ENCODE assay signal across 20 cellular contexts in the genomic region with DNA sequence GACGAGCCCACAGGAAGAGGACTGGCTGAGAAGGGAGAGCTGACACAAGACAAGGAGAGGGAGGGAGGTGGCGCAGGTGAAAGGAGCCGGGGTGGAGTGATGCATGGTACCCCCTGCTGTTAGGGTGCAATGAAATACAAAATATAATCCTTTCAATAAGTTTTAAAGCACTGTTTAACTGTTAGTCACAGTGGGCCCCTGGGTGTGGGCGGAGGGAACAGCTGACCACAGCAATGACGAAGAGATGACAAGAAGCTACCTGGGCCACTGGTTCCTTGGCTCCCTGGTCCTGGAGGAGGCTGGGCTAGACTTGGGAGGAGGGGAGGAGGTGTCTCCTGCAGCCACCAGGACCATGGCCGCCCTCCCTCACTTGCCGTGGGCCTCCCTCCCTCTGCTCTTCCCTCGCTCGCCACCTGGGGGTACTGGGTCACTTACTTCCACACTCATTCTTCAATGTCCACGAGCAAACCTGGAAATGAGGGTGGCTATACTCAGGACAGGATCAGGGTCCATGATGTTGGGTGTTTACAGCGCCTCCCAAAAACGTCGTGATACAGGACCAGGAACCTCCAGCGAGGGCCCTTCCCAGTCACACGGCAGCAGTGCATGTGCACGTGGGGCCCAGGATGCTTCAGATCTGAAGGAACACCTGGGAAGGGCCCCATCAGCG.
DNase-seq lines count a peak whose midpoint lies in the region; ATAC-seq and TF ChIP-seq lines count a peak whose summit lies in the region.
"Had no signal": no experiment of that assay in that cellular context is flagged by ENCODE, and none has a peak within 500 bp of the region (broad histone marks: within the 10 kb centered on the region; RNA-seq: fewer than 3 reads in every experiment).

No MANE protein-coding gene starts in this region.

- H3K9me3 ChIP-seq in right cardiac atrium (ENCODE audit: control insufficient read depth, low read length) (no peaks in the 10 kb centered on the region), PC-3 (ENCODE audit: low read length) (no peaks in the 10 kb centered on the region)
- H3K9me3 ChIP-seq: MG63 had no signal

- H3K4me3 ChIP-seq in right cardiac atrium (ENCODE audit: low read length) (no peak overlapping the region), PC-3 (ENCODE audit: low read length) (no peak overlapping the region)
- H3K4me3 ChIP-seq: MG63 had no signal

- no peaks in the 10 kb centered on the region for H3F3A ChIP-seq in PC-3 (ENCODE audit: low read length, unreplicated experiment)

- DNase-seq in Right ventricle myocardium inferior (ENCODE audit: missing footprints) (peak; percentile 34), right cardiac atrium (no peak), PC-3 (peak; percentile 41), iPS-NIHi11 (ENCODE audit: low spot score) (peak; percentile 28), ureter (ENCODE audit: low spot score) (peak; percentile 30), NCI-H146 treated with DMSO at 0.1 percent for 48 hours (lab: John Stamatoyannopoulos, UW; ENCODE audit: unreplicated experiment) (no peak), NCI-H748 treated with DMSO at 0.1 percent for 48 hours (lab: John Stamatoyannopoulos, UW) (no peak)
- DNase-seq: Calu3; CD8-positive, alpha-beta memory T cell; DMS153; Kasumi-1; MG63; NCI-H1417; NCI-H187; NCI-H446 treated with DMSO at 0.1 percent for 48 hours; NCI-H526 treated with DMSO at 0.1 percent for 48 hours; SIG-M5 had no signal

- no peak overlapping the region for H3K9ac ChIP-seq in PC-3 (ENCODE audit: low read length)

- CTCF ChIA-PET in PC-3 (lab: Charles Lee): no interaction called here

- no TSS peak for BruUV-seq in PC-3 (replicated peaks; lab: Mats Ljungman, UMichigan)

- H3K27ac ChIP-seq in right cardiac atrium (ENCODE audit: low read length) (no peak overlapping the region), PC-3 (ENCODE audit: low read length) (no peak overlapping the region)
- H3K27ac ChIP-seq: C4-2B, RWPE1 had no signal

- H3K4me1 ChIP-seq in right cardiac atrium (ENCODE audit: control insufficient read depth, insufficient read depth, low read length): no peaks in the 10 kb centered on the region
- peaks cover 6% of the 10 kb centered on the region for H3K4me1 ChIP-seq in PC-3 (ENCODE audit: insufficient read depth, low read length)

- H2AFZ ChIP-seq in PC-3 (ENCODE audit: low read length): peak overlapping the region; percentile 44; the same call in 1 of the 2 replicates

- POLR2A ChIA-PET in PC-3 (lab: Charles Lee; ENCODE audit: unreplicated experiment): no interaction called here

- H3K27me3 ChIP-seq in right cardiac atrium (ENCODE audit: control insufficient read depth, insufficient read depth) (no peaks in the 10 kb centered on the region), PC-3 (ENCODE audit: low read length) (no peaks in the 10 kb centered on the region)
- H3K27me3 ChIP-seq: MG63 had no signal

- no peaks in the 10 kb centered on the region for H3K79me2 ChIP-seq in PC-3 (ENCODE audit: low read length)

- no peak for TF ChIP-seq CTCF in PC-3 (conservative IDR thresholded peaks at IDR 0.05; ENCODE audit: low read depth, low read length)

- ATAC-seq in Right ventricle myocardium inferior (no peak), right cardiac atrium (no peak), PC-3 (peak; percentile 59), GM19324 (IDR thresholded peaks at IDR 0.05; ENCODE audit: low FRiP score, unreplicated experiment) (no peak)

- H4K20me1 ChIP-seq in PC-3 (ENCODE audit: low read length): no peaks in the 10 kb centered on the region

- intact Hi-C loops in Right ventricle myocardium inferior (cut with DNase I) (no loop called here), right cardiac atrium (cut with DNase I) (no loop called here), PC-3 (cut with micrococcal nuclease) (loop anchor here (2.0 kb wide), 1 partner anchor 27 kb away; no protein-coding TSS in a partner anchor)

- H3K4me2 ChIP-seq in PC-3 (ENCODE audit: low read length): peak overlapping the region; percentile 2; the same call in 1 of the 2 replicates

- no peaks in the 10 kb centered on the region for H3K36me3 ChIP-seq in PC-3 (ENCODE audit: low read depth, low read length)
- H3K36me3 ChIP-seq: MG63 had no signal

- 80% methylated on average over 17 of the region's 17 CpGs for WGBS in right cardiac atrium

- no peaks in the 10 kb centered on the region for H3K9me2 ChIP-seq in PC-3 (replicated peaks; ENCODE audit: low read length)

Comparison
In these comparisons a context has a peak if more than half of its experiments do, and no peak if none do; other contexts are left out.
1. DNase-seq: peak in Right ventricle myocardium inferior (single experiment), PC-3 (single experiment), iPS-NIHi11 (single experiment) and ureter (single experiment); none in right cardiac atrium (0 of 3), NCI-H146 treated with DMSO at 0.1 percent for 48 hours (single experiment) and NCI-H748 treated with DMSO at 0.1 percent for 48 hours (single experiment).